26 cellular contexts compared by ENCODE assay signal in the genomic region with DNA sequence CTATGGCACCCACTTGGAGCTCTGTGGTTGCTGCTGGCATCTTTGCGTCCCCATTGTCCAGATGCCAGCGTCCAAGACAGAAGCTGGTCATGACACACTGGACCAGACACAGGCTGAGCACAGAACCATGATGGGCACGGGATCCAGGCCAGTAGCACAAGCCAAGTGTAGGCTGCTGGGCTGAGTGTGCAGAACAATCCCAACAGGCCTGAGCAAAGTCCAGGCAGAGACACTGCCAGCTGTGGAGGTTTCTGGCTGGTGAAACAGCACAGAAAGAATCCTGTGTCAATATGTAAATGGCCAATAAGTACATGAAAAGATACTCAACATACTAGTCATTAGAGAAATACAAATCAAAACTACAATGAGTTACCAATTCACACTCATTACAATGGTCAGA.
DNase-seq lines count a peak whose midpoint lies in the region; ATAC-seq, FAIRE-seq and TF ChIP-seq lines count a peak whose summit lies in the region.
"Had no signal": no experiment of that assay in that cellular context is flagged by ENCODE, and none has a peak within 500 bp of the region (broad histone marks: within the 10 kb centered on the region; RNA-seq: fewer than 3 reads in every experiment).

No MANE protein-coding gene starts in this region.

- in situ Hi-C loops in HepG2 (cut with HindIII; ENCODE audit: extremely low pct_ligation_motif_present, low pct_unique_long_range_greater_than_20kb): no loop called here

- no peaks in the 10 kb centered on the region for H3K4me1 Mint-ChIP-seq in stimulated activated naive B cell treated with anti-CD40 and anti-IgM and Interleukin-4, amounts not matched to agents 10 μg/mL and 1 μg/mL and 100 μg/mL, for 72 hours
- H3K4me1 Mint-ChIP-seq: B cell had no signal

- TF ChIP-seq POLR2A in HepG2 (IDR thresholded peaks at IDR 0.05; ENCODE audit: insufficient read depth in 1 of 2, low read depth in 2 of 2, low read length in 2 of 2): no peak

- no TSS peak for BruUV-seq in HepG2 (replicated peaks; lab: Mats Ljungman, UMichigan)

- H3K36me3 ChIP-seq in liver (ENCODE audit: control insufficient read depth in 4 of 4, insufficient read depth in 3 of 4, low read depth in 1 of 4, low read length in 3 of 4) (no peaks in the 10 kb centered on the region), HepG2 (replicated peaks in 1 of 2; ENCODE audit: control insufficient read depth in 1 of 2, insufficient read depth in 2 of 2, low read length in 2 of 2) (no peaks in the 10 kb centered on the region), osteoblast (ENCODE audit: insufficient read depth, low read length) (no peaks in the 10 kb centered on the region)
- H3K36me3 ChIP-seq: BLaER1 treated with 17β-estradiol and CSF1 and Interleukin-3, amounts not matched to agents 10 nM and 100 nM had no signal

- no peak for TF ChIP-seq CTCF in liver (IDR thresholded peaks at IDR 0.05; ENCODE audit: low read depth, low read length, missing input control)
- no peak for TF ChIP-seq CTCF in HepG2 (CRISPR knock-in tag; IDR thresholded peaks at IDR 0.05)
- no peak for TF ChIP-seq CTCF in osteoblast (IDR thresholded peaks at IDR 0.05; ENCODE audit: extremely low read depth, low read depth, low read length)

- no peak overlapping the region for H2AFZ ChIP-seq in HepG2 (ENCODE audit: low read length)
- no peak overlapping the region for H2AFZ ChIP-seq in osteoblast (ENCODE audit: low read length)

- no peak for TF ChIP-seq EP300 in HepG2 (IDR thresholded peaks at IDR 0.05; ENCODE audit: low read depth in 2 of 2, low read length in 2 of 2)
- no peak for TF ChIP-seq EP300 in HepG2 (CRISPR knock-in tag; IDR thresholded peaks at IDR 0.05; ENCODE audit: borderline replicate concordance)

- H3K27me3 ChIP-seq in liver (ENCODE audit: control insufficient read depth in 4 of 4, insufficient read depth in 4 of 4, low read length in 3 of 4) (no peaks in the 10 kb centered on the region), HepG2 (ENCODE audit: control insufficient read depth in 1 of 2, insufficient read depth in 2 of 2, low read length in 2 of 2) (no peaks in the 10 kb centered on the region), osteoblast (ENCODE audit: insufficient read depth, low read length) (no peaks in the 10 kb centered on the region)
- H3K27me3 ChIP-seq: BLaER1 treated with 17β-estradiol and CSF1 and Interleukin-3, amounts not matched to agents 10 nM and 100 nM had no signal

- H3K4me1 ChIP-seq in liver (ENCODE audit: control insufficient read depth in 4 of 4, insufficient read depth in 4 of 4, low read length in 3 of 4) (no peaks in the 10 kb centered on the region), HepG2 (ENCODE audit: insufficient read depth, low read length) (no peaks in the 10 kb centered on the region), osteoblast (ENCODE audit: insufficient read depth, low read length) (no peaks in the 10 kb centered on the region)
- H3K4me1 ChIP-seq: A549; BLaER1 treated with 17β-estradiol and CSF1 and Interleukin-3, amounts not matched to agents 10 nM and 100 nM; Caco-2 had no signal

- H3K9ac ChIP-seq in liver (ENCODE audit: low read depth in 1 of 2, low read length in 2 of 2) (no peak overlapping the region), HepG2 (ENCODE audit: insufficient read depth, low read depth, low read length) (no peak overlapping the region)
- H3K9ac ChIP-seq: BLaER1 treated with 17β-estradiol and CSF1 and Interleukin-3, amounts not matched to agents 10 nM and 100 nM had no signal

- H3K4me2 ChIP-seq in HepG2 (ENCODE audit: low read depth, low read length) (no peak overlapping the region), osteoblast (ENCODE audit: insufficient read depth, low read length) (no peak overlapping the region)
- H3K4me2 ChIP-seq: A549; BLaER1 treated with 17β-estradiol and CSF1 and Interleukin-3, amounts not matched to agents 10 nM and 100 nM had no signal

- H3K4me3 Mint-ChIP-seq in stimulated activated naive B cell treated with anti-CD40 and anti-IgM and Interleukin-4, amounts not matched to agents 10 μg/mL and 1 μg/mL and 100 μg/mL, for 72 hours: no peak overlapping the region
- H3K4me3 Mint-ChIP-seq: B cell; CD4-positive, alpha-beta T cell; CD8-positive, alpha-beta T cell had no signal

- FAIRE-seq in HepG2 (lab: Jason Lieb, UNC): no peak
- FAIRE-seq: A549, GM12878, GM12892, GM18507 had no signal

- CTCF ChIA-PET in HepG2 (lab: Yijun Ruan, JAX; ENCODE audit: low intra/inter-chr PET ratio, low total read pairs): no interaction called here

- H4K20me1 ChIP-seq in HepG2 (ENCODE audit: insufficient read depth, low read length): no peaks in the 10 kb centered on the region
- H4K20me1 ChIP-seq in osteoblast (ENCODE audit: insufficient read depth, low read length): no peaks in the 10 kb centered on the region
- H4K20me1 ChIP-seq: BLaER1 treated with 17β-estradiol and CSF1 and Interleukin-3, amounts not matched to agents 10 nM and 100 nM had no signal

- ATAC-seq in HepG2: no peak
- peak; percentile 81 for ATAC-seq in left lobe of liver
- no peak for ATAC-seq in stimulated activated naive B cell treated with anti-CD40 and anti-IgM and Interleukin-4, amounts not matched to agents 10 μg/mL and 1 μg/mL and 100 μg/mL, for 72 hours (replicated peaks)
- no peak for ATAC-seq in HG03432 (IDR thresholded peaks at IDR 0.05; ENCODE audit: unreplicated experiment)
- ATAC-seq: A549; CD8-positive, alpha-beta T cell; GM12878 had no signal

- no peak for DNase-seq in HepG2 (ENCODE audit: low spot score)
- peak; percentile 48 for DNase-seq in left lobe of liver (ENCODE audit: low spot score)
- peak; percentile 1 for DNase-seq in osteoblast (ENCODE audit: insufficient read length, low spot score, missing footprints)
- no peak for DNase-seq in stimulated activated naive B cell treated with anti-CD40 and anti-IgM and Interleukin-4, amounts not matched to agents 10 μg/mL and 1 μg/mL and 100 μg/mL, for 72 hours
- DNase-seq in middle frontal gyrus (ENCODE audit: extremely low spot score, low spot score): no peak
- DNase-seq: AML-193; Caco-2; Calu3; CD4-positive, alpha-beta T cell; CD8-positive, alpha-beta T cell; DMS 273 treated with DMSO at 0.1 percent for 48 hours; DMS153; DMS79; DND-41; EL; GDM1 had no signal

- intact Hi-C loops in HepG2 (cut with micrococcal nuclease; ENCODE audit: unreplicated experiment): no loop called here

- H3K27me3 Mint-ChIP-seq in stimulated activated naive B cell treated with anti-CD40 and anti-IgM and Interleukin-4, amounts not matched to agents 10 μg/mL and 1 μg/mL and 100 μg/mL, for 72 hours: no peaks in the 10 kb centered on the region
- H3K27me3 Mint-ChIP-seq: B cell; CD4-positive, alpha-beta T cell had no signal

- TF ChIP-seq RAD21 in liver (IDR thresholded peaks at IDR 0.05) (no peak), HepG2 (CRISPR knock-in tag; IDR thresholded peaks at IDR 0.05) (no peak)

- H3K36me3 Mint-ChIP-seq in stimulated activated naive B cell treated with anti-CD40 and anti-IgM and Interleukin-4, amounts not matched to agents 10 μg/mL and 1 μg/mL and 100 μg/mL, for 72 hours: peaks cover 0 to 3% of the 10 kb centered on the region in 2 donors
- H3K36me3 Mint-ChIP-seq: CD8-positive, alpha-beta T cell had no signal

- peaks cover 4 to 6% of the 10 kb centered on the region in 2 donors for H3K9me3 Mint-ChIP-seq in stimulated activated naive B cell treated with anti-CD40 and anti-IgM and Interleukin-4, amounts not matched to agents 10 μg/mL and 1 μg/mL and 100 μg/mL, for 72 hours

- H3K27ac Mint-ChIP-seq in stimulated activated naive B cell treated with anti-CD40 and anti-IgM and Interleukin-4, amounts not matched to agents 10 μg/mL and 1 μg/mL and 100 μg/mL, for 72 hours: no peak overlapping the region
- H3K27ac Mint-ChIP-seq: B cell; CD4-positive, alpha-beta T cell; CD8-positive, alpha-beta T cell had no signal

- 74% methylated on average over 3 of the region's 3 CpGs for WGBS in liver
- WGBS in HepG2 (ENCODE audit: low lambda C conversion rate): 0% methylated on average over 2 of the region's 3 CpGs

- H3K9me3 ChIP-seq in liver (ENCODE audit: control insufficient read depth in 4 of 4, low read length in 3 of 4): peaks cover 1 to 8% (median 4%) of the 10 kb centered on the region in 4 donors
- peaks cover 27% of the 10 kb centered on the region for H3K9me3 ChIP-seq in HepG2 (ENCODE audit: low read length)
- H3K9me3 ChIP-seq in osteoblast (ENCODE audit: low read depth, low read length): no peaks in the 10 kb centered on the region
- H3K9me3 ChIP-seq: A549, Caco-2 had no signal

- H3K4me3 ChIP-seq in liver (ENCODE audit: low read depth in 1 of 3, low read length in 3 of 3) (peak overlapping the region in 1 of 3 donors; percentile 2), HepG2 (replicated peaks in 1 of 3; ENCODE audit: insufficient read depth in 1 of 3, low read depth in 2 of 3, low read length in 3 of 3) (no peak overlapping the region), osteoblast (ENCODE audit: insufficient read depth, low read length) (no peak overlapping the region)
- H3K4me3 ChIP-seq: A549; BLaER1 treated with 17β-estradiol and CSF1 and Interleukin-3, amounts not matched to agents 10 nM and 100 nM; GM12878 had no signal

- H3K79me2 ChIP-seq in HepG2 (ENCODE audit: insufficient read depth, low read length) (no peaks in the 10 kb centered on the region), osteoblast (ENCODE audit: insufficient read depth, low read length) (no peaks in the 10 kb centered on the region)

- POLR2A ChIA-PET in HepG2 (lab: Yijun Ruan, JAX): no interaction called here

- H3K27ac ChIP-seq in liver (ENCODE audit: low read depth in 1 of 2, low read length in 2 of 2): no peak overlapping the region
- H3K27ac ChIP-seq in HepG2 (ENCODE audit: extremely low read length, insufficient read depth, low read length): no peak overlapping the region
- no peak overlapping the region for H3K27ac ChIP-seq in osteoblast (ENCODE audit: low read depth, low read length)
- H3K27ac ChIP-seq: 22Rv1; A549; BLaER1 treated with 17β-estradiol and CSF1 and Interleukin-3, amounts not matched to agents 10 nM and 100 nM; C4-2B had no signal

TF ChIP-seq in liver, 16 proteins besides CTCF, POLR2A, EP300 and RAD21 (continues in another document):
- TF ChIP-seq TAF1 (conservative IDR thresholded peaks at IDR 0.05) (no peak), FOXA2 (IDR thresholded peaks at IDR 0.05) (peak; percentile 5), FOXA1 (IDR thresholded peaks at IDR 0.05) (no peak)

TF ChIP-seq in HepG2, 621 proteins besides CTCF, POLR2A, EP300 and RAD21 (continues in another document):
- no peak for TF ChIP-seq FOXM1 (CRISPR knock-in tag; IDR thresholded peaks at IDR 0.05)

Comparison
In these comparisons a context has a peak if more than half of its experiments do, and no peak if none do; other contexts are left out.
1. DNase-seq: peak in left lobe of liver (single experiment) and osteoblast (single experiment); none in HepG2 (single experiment), stimulated activated naive B cell treated with anti-CD40 and anti-IgM and Interleukin-4, amounts not matched to agents 10 μg/mL and 1 μg/mL and 100 μg/mL, for 72 hours (single experiment) and middle frontal gyrus (single experiment).